In genomic region chr11:57529012-57529411, GRCh38 we compare ENCODE assay signal across 22 cellular contexts. TPM values are rescaled to one million over a fixed set of nuclear protein-coding genes. Genes with fewer than 3 reads are reported as not detected.
DNase-seq lines count a peak whose midpoint lies in the region; ATAC-seq, FAIRE-seq and TF ChIP-seq lines count a peak whose summit lies in the region.
"Had no signal": no experiment of that assay in that cellular context is flagged by ENCODE, and none has a peak within 500 bp of the region (broad histone marks: within the 10 kb centered on the region; RNA-seq: fewer than 3 reads in every experiment).

No MANE protein-coding gene starts in this region.

- H3K4me1 ChIP-seq in SK-N-SH (ENCODE audit: control insufficient read depth in 1 of 2, insufficient read depth in 2 of 2, low read depth in 1 of 2, low read length in 1 of 2) (peaks cover 0 to 9% of the 10 kb centered on the region in 2 experiments; a peak in 2 of 4 replicates), DND-41 (ENCODE audit: insufficient read depth, low read length) (peaks cover 42% of the 10 kb centered on the region), mesenchymal stem cell (ENCODE audit: control insufficient read depth, insufficient read depth, low read depth, low read length) (peaks cover 6% of the 10 kb centered on the region)

- H4K20me1 ChIP-seq in SK-N-SH (ENCODE audit: insufficient read depth) = no peaks in the 10 kb centered on the region; the same call in 1 of the 2 replicates
- H4K20me1 ChIP-seq in DND-41 (ENCODE audit: insufficient read depth, low read length) = peaks cover 4% of the 10 kb centered on the region; the same call in 1 of the 2 replicates

- H3K79me1 ChIP-seq in mesenchymal stem cell (replicated peaks; ENCODE audit: low read length, poor library complexity, severe bottlenecking) = peaks cover 19% of the 10 kb centered on the region

- peaks cover 26% of the 10 kb centered on the region for H3K79me2 ChIP-seq in SK-N-SH (ENCODE audit: insufficient read depth)
- peaks cover 21% of the 10 kb centered on the region for H3K79me2 ChIP-seq in DND-41 (ENCODE audit: insufficient read depth, low read length)

- no peak overlapping the region for H3K4ac ChIP-seq in mesenchymal stem cell (ENCODE audit: low read depth in 1 of 2, low read length in 2 of 2)

- H2AK5ac ChIP-seq in mesenchymal stem cell (ENCODE audit: low read length, severe bottlenecking) = no peak overlapping the region

- no peak overlapping the region for H3K27ac ChIP-seq in SK-N-SH (ENCODE audit: low read depth in 2 of 2, low read length in 1 of 2)
- H3K27ac ChIP-seq in DND-41 (ENCODE audit: low read length) = no peak overlapping the region
- no peak overlapping the region for H3K27ac ChIP-seq in mesenchymal stem cell (ENCODE audit: low read length, poor library complexity, severe bottlenecking)
- H3K27ac ChIP-seq: cardiac muscle cell, upper lobe of right lung had no signal

- no peak for DNase-seq in SK-N-SH
- no peak for DNase-seq in DND-41
- no peak for DNase-seq in WTC11 (ENCODE audit: low spot score)
- no peak for DNase-seq in mesenchymal stem cell
- DNase-seq in RCC 7860 (ENCODE audit: low spot score) = no peak
- DNase-seq in NK-92 (lab: John Stamatoyannopoulos, UW; ENCODE audit: unreplicated experiment) = no peak
- no peak for DNase-seq in GM10248 (ENCODE audit: extremely low spot score)
- DNase-seq: activated naive CD4-positive, alpha-beta T cell treated with Interleukin-2 at 50 U/mL for 16 hours; effector CD4-positive, alpha-beta T cell; NCI-H1092 treated with DMSO at 0.1 percent for 48 hours; NCI-H2171 treated with DMSO at 0.1 percent for 48 hours; occipital lobe; SHP77; stimulated activated CD4-positive, alpha-beta T cell treated with anti-CD3 and anti-CD28 coated beads, Interleukin-4, amount 100 ng/mL, for 4 hours; T1000; upper lobe of right lung had no signal

- H3K18ac ChIP-seq in mesenchymal stem cell (ENCODE audit: low read depth in 1 of 2, low read length in 2 of 2) = no peak overlapping the region

- TF ChIP-seq EP300 in SK-N-SH (IDR thresholded peaks at IDR 0.05; ENCODE audit: borderline replicate concordance in 1 of 2, low read depth in 1 of 2, low read length in 1 of 2) = no peak

- H3K4me3 ChIP-seq in SK-N-SH (ENCODE audit: low read depth in 2 of 2, low read length in 1 of 2) (no peak overlapping the region), DND-41 (ENCODE audit: low read depth in 1 of 2, low read length in 2 of 2) (peak overlapping the region in 1 of 2 experiments; percentile 80; a peak in 1 of 4 replicates), mesenchymal stem cell (ENCODE audit: insufficient read depth in 1 of 2, low read depth in 1 of 2, low read length in 2 of 2) (no peak overlapping the region)
- H3K4me3 ChIP-seq: cardiac muscle cell had no signal

- no peak overlapping the region for H2BK12ac ChIP-seq in mesenchymal stem cell (ENCODE audit: low read length in 2 of 2)

- H4K8ac ChIP-seq in mesenchymal stem cell (ENCODE audit: low read length) = no peak overlapping the region

- POLR2A ChIA-PET in SK-N-SH (lab: Yijun Ruan, JAX) (no interaction called here), WTC11 (lab: Charles Lee) (no interaction called here), GM10248 (lab: Yijun Ruan, JAX) (no interaction called here)

- H3K27me3 Mint-ChIP-seq in WTC11 (ENCODE audit: low read depth) = peaks cover 7% of the 10 kb centered on the region

- H3K23ac ChIP-seq in mesenchymal stem cell (ENCODE audit: low read length in 2 of 2) = no peak overlapping the region

- no peak overlapping the region for H2BK15ac ChIP-seq in mesenchymal stem cell (ENCODE audit: low read depth, poor library complexity, severe bottlenecking)

- H3K14ac ChIP-seq in mesenchymal stem cell (ENCODE audit: low read length in 2 of 2) = no peak overlapping the region

- H3K9me2 ChIP-seq in SK-N-SH = no peaks in the 10 kb centered on the region

- TF ChIP-seq CTCF in SK-N-SH (IDR thresholded peaks at IDR 0.05) (no peak), DND-41 (IDR thresholded peaks at IDR 0.05; ENCODE audit: borderline replicate concordance, extremely low read depth, low read length, poor library complexity, severe bottlenecking) (no peak), WTC11 (IDR thresholded peaks at IDR 0.05) (no peak), GM10248 (IDR thresholded peaks at IDR 0.05; ENCODE audit: control extremely low read depth, extremely low read depth, low read depth, missing control alignments) (no peak)

- peaks cover 3% of the 10 kb centered on the region; the same call in 1 of the 2 replicates for H3K9me3 Mint-ChIP-seq in WTC11

- H4K91ac ChIP-seq in mesenchymal stem cell (ENCODE audit: low read length) = no peak overlapping the region

- H2AFZ ChIP-seq in SK-N-SH (ENCODE audit: low read depth) (no peak overlapping the region), DND-41 (ENCODE audit: low read depth, low read length) (no peak overlapping the region), mesenchymal stem cell (ENCODE audit: low read depth, low read length) (no peak overlapping the region)

- no peak for TF ChIP-seq RAD21 in SK-N-SH (IDR thresholded peaks at IDR 0.05; ENCODE audit: low read length)

- H3K27me3 ChIP-seq in SK-N-SH (ENCODE audit: insufficient read depth) (no peaks in the 10 kb centered on the region), DND-41 (ENCODE audit: insufficient read depth, low read length, poor library complexity) (no peaks in the 10 kb centered on the region), mesenchymal stem cell (ENCODE audit: control insufficient read depth in 1 of 2, insufficient read depth in 1 of 2, low read length in 2 of 2) (no peaks in the 10 kb centered on the region)
- H3K27me3 ChIP-seq: cardiac muscle cell, upper lobe of right lung had no signal

- H3K4me2 ChIP-seq in SK-N-SH (no peak overlapping the region), DND-41 (ENCODE audit: insufficient read depth, low read length) (peak overlapping the region; percentile 78), mesenchymal stem cell (ENCODE audit: low read length, poor library complexity, severe bottlenecking) (no peak overlapping the region)

- ATAC-seq in SK-N-SH treated with all-trans-retinoic acid at 6 μM for 48 hours (no peak), DND-41 (ENCODE audit: insufficient read depth, low read depth) (no peak), WTC11 (no peak)
- ATAC-seq: upper lobe of right lung had no signal

- no peak overlapping the region for H2BK5ac ChIP-seq in mesenchymal stem cell (ENCODE audit: low read depth, low read length, poor library complexity, severe bottlenecking)

- H3K9ac ChIP-seq in SK-N-SH (peak overlapping the region; percentile 82; the same call in 1 of the 2 replicates), DND-41 (ENCODE audit: low read depth, low read length) (peak overlapping the region; percentile 72; the same call in 1 of the 2 replicates), mesenchymal stem cell (ENCODE audit: low read length) (peak overlapping the region; percentile 94)

- no peak overlapping the region for H3K27ac Mint-ChIP-seq in WTC11

- H2BK120ac ChIP-seq in mesenchymal stem cell (ENCODE audit: low read depth, low read length) = no peak overlapping the region

- no peak for FAIRE-seq in RCC 7860 (lab: Jason Lieb, UNC)

- peaks cover 0 to 12% of the 10 kb centered on the region in 2 experiments for H3K36me3 ChIP-seq in SK-N-SH (replicated peaks in 1 of 2; ENCODE audit: control insufficient read depth in 1 of 2, insufficient read depth in 2 of 2, low read length in 1 of 2)
- peaks cover 29% of the 10 kb centered on the region for H3K36me3 ChIP-seq in DND-41 (ENCODE audit: insufficient read depth, low read length)
- peaks cover 8 to 24% of the 10 kb centered on the region in 2 experiments for H3K36me3 ChIP-seq in mesenchymal stem cell (ENCODE audit: control insufficient read depth in 1 of 2, insufficient read depth in 2 of 2, low read depth in 1 of 2, low read length in 2 of 2)
- H3K36me3 ChIP-seq: cardiac muscle cell had no signal

- H3K36me3 Mint-ChIP-seq in WTC11 = peaks cover 13% of the 10 kb centered on the region

- no peaks in the 10 kb centered on the region for H3F3A ChIP-seq in SK-N-SH (replicated peaks; ENCODE audit: insufficient read depth)

- CTCF ChIA-PET in SK-N-SH (lab: Yijun Ruan, JAX) = interaction anchor here (1.6 to 14.1 kb wide), 6 partner anchors 13 to 115 kb away, joined by 6 to 517 read pairs (median 58); partner anchors contain the start of genes RTN4RL2, SLC43A1 and UBE2L6
- CTCF ChIA-PET in WTC11 (lab: Charles Lee) = interaction anchor here (0.6 to 6.8 kb wide), 2 partner anchors 37 to 179 kb away, joined by 4 to 260 read pairs; no protein-coding TSS in a partner anchor
- CTCF ChIA-PET in GM10248 (lab: Yijun Ruan, JAX) = interaction anchor here (1.0 to 10.0 kb wide), 14 partner anchors 12 to 191 kb away, joined by 3 to 247 read pairs (median 15); partner anchors contain the start of genes P2RX3, RTN4RL2, SLC43A1 and UBE2L6

- no peaks in the 10 kb centered on the region for H3K9me3 ChIP-seq in SK-N-SH
- H3K9me3 ChIP-seq in DND-41 (ENCODE audit: insufficient read depth, low read length, severe bottlenecking) = no peaks in the 10 kb centered on the region
- peaks cover 4% of the 10 kb centered on the region for H3K9me3 ChIP-seq in mesenchymal stem cell (ENCODE audit: control insufficient read depth, low read length)
- H3K9me3 ChIP-seq: HAP-1, upper lobe of right lung had no signal

- peaks cover 18% of the 10 kb centered on the region for H3K4me1 Mint-ChIP-seq in WTC11

- H3K4me3 Mint-ChIP-seq in WTC11 = peak overlapping the region; percentile 96

TF ChIP-seq in WTC11, 78 proteins besides CTCF, POLR2A, EP300 and RAD21 (continues in another document):
- TF ChIP-seq GTF2I (CRISPR knock-in tag; conservative IDR thresholded peaks at IDR 0.05) = no peak

RNA-seq across cellular contexts. Expression of gene TIMM10, which starts 1.5 kb away (rescaled TPM):
- 179 and 189 TPM in 2 replicates for polyA plus RNA-seq in SK-N-SH (2012; rRNA removed)
- polyA plus RNA-seq in SK-N-SH (2012; cell fraction: cytosol; rRNA removed) = 164 and 176 TPM in 2 replicates
- 53.8 and 76.0 TPM in 2 replicates for polyA plus RNA-seq in SK-N-SH (2012; cell fraction: nucleus; rRNA removed)
- 63.5 to 92.8 TPM (median 68.4 TPM) in 3 replicates for total RNA-seq in WTC11 (2021)
- 52.8 TPM for polyA plus RNA-seq in mesenchymal stem cell (2013, experiment 1 of 2)
- polyA plus RNA-seq in mesenchymal stem cell (2013, experiment 2 of 2) = 54.7 TPM

RNA-seq across cellular contexts. Expression of gene SMTNL1, which starts 8.4 kb away (rescaled TPM):
- not detected in 2 replicates for polyA plus RNA-seq in SK-N-SH (2012; rRNA removed)
- not detected in 2 replicates for polyA plus RNA-seq in SK-N-SH (2012; cell fraction: cytosol; rRNA removed)
- not detected in 2 replicates for polyA plus RNA-seq in SK-N-SH (2012; cell fraction: nucleus; rRNA removed)
- total RNA-seq in WTC11 (2021) = 0.26 to 0.39 TPM (median 0.34 TPM) in 3 replicates
- polyA plus RNA-seq in mesenchymal stem cell (2013, experiment 1 of 2) = not detected
- polyA plus RNA-seq in mesenchymal stem cell (2013, experiment 2 of 2) = not detected
- total RNA-seq: A172, cardiac muscle cell, G401, kidney epithelial cell, occipital lobe, upper lobe of right lung had no signal

RNA-seq across cellular contexts. Expression of gene SLC43A1, which starts 13.5 kb away (rescaled TPM):
- 3.7 and 4.4 TPM in 2 replicates for polyA plus RNA-seq in SK-N-SH (2012; rRNA removed)
- 1.7 and 3.2 TPM in 2 replicates for polyA plus RNA-seq in SK-N-SH (2012; cell fraction: cytosol; rRNA removed)
- 11.4 and 13.9 TPM in 2 replicates for polyA plus RNA-seq in SK-N-SH (2012; cell fraction: nucleus; rRNA removed)
- 20.5 to 27.1 TPM (median 21.5 TPM) in 3 replicates for total RNA-seq in WTC11 (2021)
- 3.9 TPM for polyA plus RNA-seq in mesenchymal stem cell (2013, experiment 1 of 2)
- 3.8 TPM for polyA plus RNA-seq in mesenchymal stem cell (2013, experiment 2 of 2)

RNA-seq across cellular contexts. Expression of gene UBE2L6, which starts 38.5 kb away (rescaled TPM):
- 65.9 and 77.0 TPM in 2 replicates for polyA plus RNA-seq in SK-N-SH (2012; rRNA removed)
- polyA plus RNA-seq in SK-N-SH (2012; cell fraction: cytosol; rRNA removed) = 57.4 and 64.3 TPM in 2 replicates
- polyA plus RNA-seq in SK-N-SH (2012; cell fraction: nucleus; rRNA removed) = 31.1 and 39.3 TPM in 2 replicates
- 38.8 to 48.5 TPM (median 47.4 TPM) in 3 replicates for total RNA-seq in WTC11 (2021)
- polyA plus RNA-seq in mesenchymal stem cell (2013, experiment 1 of 2) = 121 TPM
- 124 TPM for polyA plus RNA-seq in mesenchymal stem cell (2013, experiment 2 of 2)
